ENCODE assay signal across 12 cellular contexts in the genomic region with DNA sequence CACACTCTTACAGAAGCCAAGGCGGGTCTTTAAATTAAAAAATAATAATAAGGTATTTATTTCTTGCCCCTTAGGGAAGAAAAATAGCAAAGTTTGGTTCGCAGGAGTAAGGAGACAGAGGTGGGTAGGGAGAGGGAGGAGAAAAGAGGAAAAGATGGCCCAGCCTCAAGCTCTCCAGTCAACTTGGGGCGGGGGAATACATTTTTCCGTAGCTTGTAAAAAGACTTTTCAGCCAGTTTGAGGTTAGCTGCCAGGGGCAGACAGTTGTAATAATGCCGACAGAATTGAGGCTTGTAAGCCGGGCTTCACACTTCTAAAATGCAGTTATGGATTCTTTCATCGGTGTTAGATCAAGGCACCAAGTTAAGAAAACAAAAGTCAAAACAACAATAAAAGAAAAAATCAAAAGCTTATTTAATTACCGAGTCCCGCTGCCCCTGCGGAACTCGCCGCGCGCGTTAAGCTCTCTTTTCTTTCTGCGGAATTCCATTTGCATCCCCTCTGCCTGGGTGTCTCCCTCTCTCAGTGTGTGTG. TPM values are rescaled to one million over a fixed set of nuclear protein-coding genes. Genes with fewer than 3 reads are reported as not detected.
A peak's percentile ranks its signal among the peaks of the same experiment; 100 is the strongest.
DNase-seq lines count a peak whose midpoint lies in the region; ATAC-seq and TF ChIP-seq lines count a peak whose summit lies in the region.
"Had no signal": no experiment of that assay in that cellular context is flagged by ENCODE, and none has a peak within 500 bp of the region (broad histone marks: within the 10 kb centered on the region; RNA-seq: fewer than 3 reads in every experiment).

No MANE protein-coding gene starts in this region.

- H3K4me3 ChIP-seq in SK-N-MC (peak overlapping the region; percentile 71), iPS-20b (ENCODE audit: low read length) (peak overlapping the region; percentile 16; the same call in 1 of the 2 replicates), smooth muscle cell (peak overlapping the region; percentile 72)

- H3K27ac ChIP-seq in SK-N-MC (no peak overlapping the region), iPS-20b (ENCODE audit: low read length) (no peak overlapping the region), smooth muscle cell (ENCODE audit: low read depth) (no peak overlapping the region)
- H3K27ac ChIP-seq: testis had no signal

- no peaks in the 10 kb centered on the region for H3K9me3 Mint-ChIP-seq in activated CD8-positive, alpha-beta T cell treated with anti-CD3 and anti-CD28 coated beads, Interleukin-2, amount 10 ng/mL, durations not matched to agents 7 days and 5 days (ENCODE audit: insufficient read depth)
- H3K9me3 Mint-ChIP-seq in activated CD8-positive, alpha-beta T cell treated with anti-CD3 and anti-CD28 coated beads for 36 hours, result no peaks in the 10 kb centered on the region

- peak overlapping the region; percentile 97 for H3K4me2 ChIP-seq in smooth muscle cell

- no peak for TF ChIP-seq CTCF in activated CD8-positive, alpha-beta T cell treated with anti-CD3 and anti-CD28 coated beads for 36 hours (IDR thresholded peaks at IDR 0.05)
- TF ChIP-seq CTCF in smooth muscle cell (IDR thresholded peaks at IDR 0.05; ENCODE audit: borderline replicate concordance, insufficient read depth, poor library complexity, severe bottlenecking), result no peak

- no peaks in the 10 kb centered on the region for H3K9me3 ChIP-seq in SK-N-MC (ENCODE audit: low read depth, low read length)
- H3K9me3 ChIP-seq in iPS-20b (ENCODE audit: insufficient read depth, low read depth, low read length), result peaks cover 17% of the 10 kb centered on the region; the same call in 1 of the 2 replicates
- no peaks in the 10 kb centered on the region for H3K9me3 ChIP-seq in smooth muscle cell (replicated peaks; ENCODE audit: low read depth)
- H3K9me3 ChIP-seq: BE2C, testis had no signal

- H2AFZ ChIP-seq in smooth muscle cell (ENCODE audit: low read depth), result peak overlapping the region; percentile 94

- H3K9ac ChIP-seq in SK-N-MC (ENCODE audit: insufficient read length) (no peak overlapping the region), iPS-20b (ENCODE audit: low read depth, low read length) (no peak overlapping the region), smooth muscle cell (ENCODE audit: low read depth) (peak overlapping the region; percentile 44)

- no peaks in the 10 kb centered on the region for H4K20me1 ChIP-seq in smooth muscle cell (ENCODE audit: low read depth)

- H3K4me3 Mint-ChIP-seq in activated CD8-positive, alpha-beta T cell treated with anti-CD3 and anti-CD28 coated beads, Interleukin-2, amount 10 ng/mL, durations not matched to agents 7 days and 5 days, result peak overlapping the region; percentile 40
- H3K4me3 Mint-ChIP-seq in activated CD8-positive, alpha-beta T cell treated with anti-CD3 and anti-CD28 coated beads for 36 hours, result no peak overlapping the region

- H3K27me3 Mint-ChIP-seq in activated CD8-positive, alpha-beta T cell treated with anti-CD3 and anti-CD28 coated beads, Interleukin-2, amount 10 ng/mL, durations not matched to agents 7 days and 5 days (ENCODE audit: low read depth), result peaks cover 84% of the 10 kb centered on the region
- H3K27me3 Mint-ChIP-seq in activated CD8-positive, alpha-beta T cell treated with anti-CD3 and anti-CD28 coated beads for 36 hours, result peaks cover 80% of the 10 kb centered on the region

- DNase-seq in activated CD8-positive, alpha-beta T cell treated with anti-CD3 and anti-CD28 coated beads, Interleukin-2, amount 10 ng/mL, durations not matched to agents 7 days and 5 days, result no peak
- no peak for DNase-seq in activated CD8-positive, alpha-beta T cell treated with anti-CD3 and anti-CD28 coated beads for 36 hours
- DNase-seq in SK-N-MC (ENCODE audit: low read depth, low spot score), result no peak
- DNase-seq in smooth muscle cell (lab: John Stamatoyannopoulos, UW; ENCODE audit: unreplicated experiment), result no peak
- DNase-seq in NCI-H446 (lab: John Stamatoyannopoulos, UW), result no peak
- DNase-seq: BE2C, foreskin melanocyte, testis had no signal

- ATAC-seq in activated CD8-positive, alpha-beta T cell treated with anti-CD3 and anti-CD28 coated beads, Interleukin-2, amount 10 ng/mL, durations not matched to agents 7 days and 5 days, result no peak
- ATAC-seq in activated CD8-positive, alpha-beta T cell treated with anti-CD3 and anti-CD28 coated beads for 36 hours, result no peak
- no peak for ATAC-seq in GM21528 (IDR thresholded peaks at IDR 0.05; ENCODE audit: low FRiP score, unreplicated experiment)
- no peak for ATAC-seq in HG03196 (IDR thresholded peaks at IDR 0.05; ENCODE audit: unreplicated experiment)

- peaks cover 100% of the 10 kb centered on the region for H3K27me3 ChIP-seq in iPS-20b (ENCODE audit: insufficient read depth, low read length)
- peaks cover 48% of the 10 kb centered on the region for H3K27me3 ChIP-seq in smooth muscle cell (ENCODE audit: low read depth)
- H3K27me3 ChIP-seq: testis had no signal

- POLR2A ChIA-PET in activated CD8-positive, alpha-beta T cell treated with anti-CD3 and anti-CD28 coated beads, Interleukin-2, amount 10 ng/mL, durations not matched to agents 7 days and 5 days (lab: Charles Lee), result interaction anchor here (0.6 to 1.0 kb wide), 2 partner anchors 12 to 131 kb away, joined by 3 read pairs; no protein-coding TSS in a partner anchor
- POLR2A ChIA-PET in activated CD8-positive, alpha-beta T cell treated with anti-CD3 and anti-CD28 coated beads for 36 hours (lab: Charles Lee), result no interaction called here

- intact Hi-C loops in activated CD8-positive, alpha-beta T cell treated with anti-CD3 and anti-CD28 coated beads for 36 hours (cut with micrococcal nuclease), result loop anchor here (2.0 to 5.0 kb wide), 3 partner anchors 37 to 85 kb away; a partner anchor contains a TSS

- CTCF ChIA-PET in activated CD8-positive, alpha-beta T cell treated with anti-CD3 and anti-CD28 coated beads, Interleukin-2, amount 10 ng/mL, durations not matched to agents 7 days and 5 days (lab: Charles Lee), result interaction anchor here (0.7 to 1.4 kb wide), 5 partner anchors 17 to 85 kb away, joined by 3 to 4 read pairs (median 3); a partner anchor contains a TSS
- CTCF ChIA-PET in activated CD8-positive, alpha-beta T cell treated with anti-CD3 and anti-CD28 coated beads for 36 hours (lab: Charles Lee), result interaction anchor here (0.8 to 2.2 kb wide), 7 partner anchors 31 to 76 kb away, joined by 3 to 9 read pairs (median 4); no protein-coding TSS in a partner anchor

- peaks cover 37% of the 10 kb centered on the region for H3K79me2 ChIP-seq in smooth muscle cell (ENCODE audit: low read depth)

- H3K36me3 ChIP-seq in SK-N-MC (ENCODE audit: insufficient read depth, low read length) (no peaks in the 10 kb centered on the region), iPS-20b (ENCODE audit: insufficient read depth, low read depth, low read length) (no peaks in the 10 kb centered on the region), smooth muscle cell (ENCODE audit: low read depth) (no peaks in the 10 kb centered on the region)
- H3K36me3 ChIP-seq: BE2C had no signal

- WGBS in smooth muscle cell (ENCODE audit: low lambda C conversion rate), result 2% methylated on average over 16 of the region's 16 CpGs

- peaks cover 5% of the 10 kb centered on the region for H3K36me3 Mint-ChIP-seq in activated CD8-positive, alpha-beta T cell treated with anti-CD3 and anti-CD28 coated beads, Interleukin-2, amount 10 ng/mL, durations not matched to agents 7 days and 5 days (ENCODE audit: low read depth)
- no peaks in the 10 kb centered on the region for H3K36me3 Mint-ChIP-seq in activated CD8-positive, alpha-beta T cell treated with anti-CD3 and anti-CD28 coated beads for 36 hours (ENCODE audit: low read depth)

- peaks cover 9% of the 10 kb centered on the region for H3K4me1 Mint-ChIP-seq in activated CD8-positive, alpha-beta T cell treated with anti-CD3 and anti-CD28 coated beads, Interleukin-2, amount 10 ng/mL, durations not matched to agents 7 days and 5 days (ENCODE audit: low read depth)
- peaks cover 19% of the 10 kb centered on the region for H3K4me1 Mint-ChIP-seq in activated CD8-positive, alpha-beta T cell treated with anti-CD3 and anti-CD28 coated beads for 36 hours (ENCODE audit: low read depth)

- H3K4me1 ChIP-seq in iPS-20b (ENCODE audit: insufficient read depth, low read length) (peaks cover 8% of the 10 kb centered on the region), smooth muscle cell (ENCODE audit: low read depth) (peaks cover 44% of the 10 kb centered on the region)
- H3K4me1 ChIP-seq: BE2C had no signal

- peaks cover 15% of the 10 kb centered on the region for H3F3A ChIP-seq in smooth muscle cell (ENCODE audit: low read depth)

- peak overlapping the region; percentile 67 for H3K27ac Mint-ChIP-seq in activated CD8-positive, alpha-beta T cell treated with anti-CD3 and anti-CD28 coated beads, Interleukin-2, amount 10 ng/mL, durations not matched to agents 7 days and 5 days
- H3K27ac Mint-ChIP-seq in activated CD8-positive, alpha-beta T cell treated with anti-CD3 and anti-CD28 coated beads for 36 hours, result no peak overlapping the region

RNA-seq across cellular contexts. Expression of a gene that starts 0.5 kb away (rescaled TPM):
- not detected for total RNA-seq in activated CD8-positive, alpha-beta T cell treated with anti-CD3 and anti-CD28 coated beads, Interleukin-2, amount 10 ng/mL, durations not matched to agents 7 days and 5 days
- total RNA-seq in activated CD8-positive, alpha-beta T cell treated with anti-CD3 and anti-CD28 coated beads for 36 hours, result not detected
- 0.18 and 0.36 TPM in 2 replicates for total RNA-seq in smooth muscle cell
- 2.0 and 2.6 TPM in 2 replicates for polyA plus RNA-seq in smooth muscle cell
- total RNA-seq: H7 had no signal

RNA-seq across cellular contexts. Expression of a gene that starts 42.2 kb away (rescaled TPM):
- total RNA-seq in activated CD8-positive, alpha-beta T cell treated with anti-CD3 and anti-CD28 coated beads, Interleukin-2, amount 10 ng/mL, durations not matched to agents 7 days and 5 days, result not detected
- not detected for total RNA-seq in activated CD8-positive, alpha-beta T cell treated with anti-CD3 and anti-CD28 coated beads for 36 hours
- total RNA-seq in smooth muscle cell, result 14.2 and 21.6 TPM in 2 replicates
- polyA plus RNA-seq in smooth muscle cell, result 6.2 and 10.0 TPM in 2 replicates
- total RNA-seq: H7, testis had no signal

RNA-seq across cellular contexts. Expression of a gene that starts 57.1 kb away (rescaled TPM):
- not detected for total RNA-seq in activated CD8-positive, alpha-beta T cell treated with anti-CD3 and anti-CD28 coated beads, Interleukin-2, amount 10 ng/mL, durations not matched to agents 7 days and 5 days
- under 1 TPM; 0.13 to 0.18 TPM for total RNA-seq in activated CD8-positive, alpha-beta T cell treated with anti-CD3 and anti-CD28 coated beads for 36 hours
- 18.2 and 20.3 TPM in 2 replicates for total RNA-seq in smooth muscle cell
- 25.2 and 27.7 TPM in 2 replicates for polyA plus RNA-seq in smooth muscle cell
- total RNA-seq: H7 had no signal

Comparison
In these comparisons a context has a peak if more than half of its experiments do, and no peak if none do; other contexts are left out.
1. H3K4me3 ChIP-seq: peak in every context shown above with its lines; median percentile 72 in smooth muscle cell; 71 in SK-N-MC; 16 in iPS-20b.
2. RNA of a gene that starts 42.2 kb away (total RNA-seq): 14.2 to 21.6 TPM in smooth muscle cell; not detected in activated CD8-positive, alpha-beta T cell treated with anti-CD3 and anti-CD28 coated beads for 36 hours and not detected in activated CD8-positive, alpha-beta T cell treated with anti-CD3 and anti-CD28 coated beads, Interleukin-2, amount 10 ng/mL, durations not matched to agents 7 days and 5 days; every median in the first group is over 10 times any median in the second.
3. RNA of a gene that starts 57.1 kb away (total RNA-seq): 18.2 to 20.3 TPM in smooth muscle cell; 0.13 to 0.18 TPM in activated CD8-positive, alpha-beta T cell treated with anti-CD3 and anti-CD28 coated beads for 36 hours and not detected in activated CD8-positive, alpha-beta T cell treated with anti-CD3 and anti-CD28 coated beads, Interleukin-2, amount 10 ng/mL, durations not matched to agents 7 days and 5 days; every median in the first group is over 10 times any median in the second.